In the genomic region with DNA sequence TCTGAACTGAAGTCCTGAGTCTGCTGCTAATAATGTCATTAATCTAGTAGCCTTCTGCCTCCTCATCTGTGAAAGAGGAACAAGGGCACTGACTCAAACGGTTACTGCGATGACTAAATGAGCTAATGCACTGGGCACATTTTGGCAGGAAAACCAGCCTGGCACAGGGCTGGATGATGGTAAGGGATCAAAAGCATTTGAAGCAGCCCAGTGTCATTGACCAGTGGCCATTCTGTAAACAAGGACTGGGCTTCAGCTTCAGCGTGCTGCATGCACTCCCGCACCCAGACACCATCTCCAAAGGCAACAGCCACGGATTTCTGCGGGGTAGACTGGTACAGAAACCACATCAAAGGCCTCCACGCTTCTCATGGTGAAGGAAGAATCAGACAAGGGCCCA, we compare ENCODE assay signal across 18 cellular contexts. TPM values are rescaled to one million over a fixed set of nuclear protein-coding genes. Genes with fewer than 3 reads are reported as not detected.
A peak's percentile ranks its signal among the peaks of the same experiment; 100 is the strongest.
DNase-seq lines count a peak whose midpoint lies in the region; TF ChIP-seq lines count a peak whose summit lies in the region.
"Had no signal": no experiment of that assay in that cellular context is flagged by ENCODE, and none has a peak within 500 bp of the region (broad histone marks: within the 10 kb centered on the region; RNA-seq: fewer than 3 reads in every experiment).

No MANE protein-coding gene starts in this region.

- WGBS in testis, 2 donors, result 90 to 91% methylated on average over 7 of the region's 7 CpGs

- DNase-seq in GM12865 (ENCODE audit: low read depth) (peak; percentile 6), NB4 (ENCODE audit: low read depth) (peak; percentile 17), epithelial cell of proximal tubule (ENCODE audit: low read depth) (peak; percentile 52), occipital lobe (lab: John Stamatoyannopoulos, UW) (peak; percentile 28), DMS114 treated with DMSO at 0.1 percent for 48 hours (lab: John Stamatoyannopoulos, UW; ENCODE audit: unreplicated experiment) (no peak), testis (no peak)
- DNase-seq in stimulated activated CD4-positive, alpha-beta T cell treated with anti-CD3 and anti-CD28 coated beads, Interleukin-1b, Interleukin-23, amount 100 ng/mL, for 48 hours, result no peak
- DNase-seq: activated CD8-positive, alpha-beta memory T cell treated with anti-CD3 and anti-CD28 coated beads for 24 hours; activated gamma-delta T cell; GF-D8; heart left ventricle; left cardiac atrium; natural killer cell; NCI-H1694 treated with DMSO at 0.1 percent for 48 hours; NCI-H748 treated with DMSO at 0.1 percent for 48 hours; retina had no signal

- H3K27ac ChIP-seq in testis, result no peak overlapping the region
- H3K27ac ChIP-seq: breast epithelium, heart left ventricle had no signal

- no peaks in the 10 kb centered on the region for H3K9me3 ChIP-seq in testis
- H3K9me3 ChIP-seq: breast epithelium, heart left ventricle had no signal

- peaks cover 18% of the 10 kb centered on the region for H3K4me1 ChIP-seq in testis
- H3K4me1 ChIP-seq: breast epithelium had no signal

- H3K4me3 ChIP-seq in GM12865 (ENCODE audit: low read depth, low read length) (no peak overlapping the region), NB4 (ENCODE audit: low read depth, low read length) (no peak overlapping the region), epithelial cell of proximal tubule (ENCODE audit: low read depth, low read length) (no peak overlapping the region), testis (no peak overlapping the region)
- H3K4me3 ChIP-seq: breast epithelium, GM23338, heart left ventricle had no signal

- TF ChIP-seq CTCF in GM12865 (IDR thresholded peaks at IDR 0.05; ENCODE audit: insufficient read depth, low read depth, low read length, missing control alignments) (no peak), NB4 (IDR thresholded peaks at IDR 0.05; ENCODE audit: low read depth, low read length) (no peak), epithelial cell of proximal tubule (conservative IDR thresholded peaks at IDR 0.05; ENCODE audit: low read depth, low read length) (no peak), testis (IDR thresholded peaks at IDR 0.05) (no peak)

- TF ChIP-seq POLR2A in NB4 (IDR thresholded peaks at IDR 0.05; ENCODE audit: extremely low read depth, insufficient read length) (no peak), testis (IDR thresholded peaks at IDR 0.05) (no peak)

- intact Hi-C loops in testis (cut with DNase I; ENCODE audit: low total_unique reads), result no loop called here

- no peaks in the 10 kb centered on the region for H3K27me3 ChIP-seq in testis
- H3K27me3 ChIP-seq: breast epithelium, heart left ventricle had no signal

- no peaks in the 10 kb centered on the region for H3K36me3 ChIP-seq in testis (ENCODE audit: low read depth, missing control alignments)
- H3K36me3 ChIP-seq: breast epithelium had no signal

RNA-seq across cellular contexts. Expression of a gene that starts 8.0 kb away (rescaled TPM):
- total RNA-seq in epithelial cell of proximal tubule (2.3 and 2.7 TPM in 2 replicates), occipital lobe (1.7 TPM), testis (1 to 10 TPM; 1.8 to 2.7 TPM)
- polyA plus RNA-seq in testis (ENCODE audit: insufficient read depth, low read depth, low replicate concordance), result 2.8 TPM

Comparison
In these comparisons a context has a peak if more than half of its experiments do, and no peak if none do; other contexts are left out.
1. DNase-seq: peak in GM12865 (single experiment), NB4 (single experiment), epithelial cell of proximal tubule (single experiment) and occipital lobe (single experiment); none in DMS114 treated with DMSO at 0.1 percent for 48 hours (single experiment), testis (single experiment) and stimulated activated CD4-positive, alpha-beta T cell treated with anti-CD3 and anti-CD28 coated beads, Interleukin-1b, Interleukin-23, amount 100 ng/mL, for 48 hours (single experiment).